29 cellular contexts compared by ENCODE assay signal in the genomic region with DNA sequence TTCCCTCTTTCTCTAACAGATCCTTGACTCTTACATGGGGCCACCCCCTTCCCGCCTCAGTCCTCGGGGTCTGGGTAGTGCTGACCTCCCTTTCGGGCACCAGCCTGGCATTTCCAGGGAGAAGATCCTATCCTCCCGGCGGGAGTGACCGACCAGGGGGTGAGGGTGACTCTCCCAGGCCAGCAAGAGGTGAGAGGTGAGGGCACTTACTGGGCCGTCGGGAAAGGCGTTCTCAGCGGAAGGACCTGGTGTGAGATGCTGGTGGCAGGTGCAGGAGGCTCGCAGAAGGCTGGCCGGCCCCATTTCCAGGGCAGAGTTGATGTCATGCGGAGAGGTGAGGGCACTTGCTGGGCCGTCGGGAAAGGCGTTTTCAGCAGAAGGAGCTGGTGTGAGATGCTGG. TPM values are rescaled to one million over a fixed set of nuclear protein-coding genes. Genes with fewer than 3 reads are reported as not detected.
A peak's percentile ranks its signal among the peaks of the same experiment; 100 is the strongest.
DNase-seq lines count a peak whose midpoint lies in the region; ATAC-seq, FAIRE-seq and TF ChIP-seq lines count a peak whose summit lies in the region.
"Had no signal": no experiment of that assay in that cellular context is flagged by ENCODE, and none has a peak within 500 bp of the region (broad histone marks: within the 10 kb centered on the region; RNA-seq: fewer than 3 reads in every experiment).

No MANE protein-coding gene starts in this region.

- CTCF ChIA-PET in activated naive CD4-positive, alpha-beta T cell treated with anti-CD3 and anti-CD28 coated beads, Interleukin-2, amount 10 ng/mL, durations not matched to agents 7 days and 5 days (lab: Charles Lee) = no interaction called here

- peaks cover 47% of the 10 kb centered on the region for H3K27me3 Mint-ChIP-seq in activated naive CD4-positive, alpha-beta T cell treated with anti-CD3 and anti-CD28 coated beads, Interleukin-2, amount 10 ng/mL, durations not matched to agents 7 days and 5 days

- no peak overlapping the region for H2BK12ac ChIP-seq in neuronal stem cell (ENCODE audit: low read length)

- no peaks in the 10 kb centered on the region for H3K36me3 Mint-ChIP-seq in activated naive CD4-positive, alpha-beta T cell treated with anti-CD3 and anti-CD28 coated beads, Interleukin-2, amount 10 ng/mL, durations not matched to agents 7 days and 5 days
- H3K36me3 Mint-ChIP-seq: CD8-positive, alpha-beta T cell had no signal

- ATAC-seq in upper lobe of right lung (no peak), GM21367 (IDR thresholded peaks at IDR 0.05; ENCODE audit: unreplicated experiment) (no peak)
- ATAC-seq: CD8-positive, alpha-beta T cell; HCT116 had no signal

- WGBS in neuronal stem cell (ENCODE audit: extremely low coverage in 2 of 2, insufficient read length in 2 of 2, insufficient replicate concordance in 1 of 2), 2 donors = no CpG with 5 or more reads among the region's 16 CpGs

- H2BK15ac ChIP-seq in neuronal stem cell (ENCODE audit: low read length) = no peak overlapping the region

- H3K9me3 ChIP-seq in kidney (ENCODE audit: control insufficient read depth in 1 of 2, low read length in 2 of 2) = no peaks in the 10 kb centered on the region
- H3K9me3 ChIP-seq in neuronal stem cell (replicated peaks in 1 of 2; ENCODE audit: control insufficient read depth in 2 of 2, insufficient read depth in 1 of 2, low read depth in 1 of 2, low read length in 2 of 2) = peaks cover 0 to 2% of the 10 kb centered on the region in 2 donors
- no peaks in the 10 kb centered on the region for H3K9me3 ChIP-seq in upper lobe of right lung

- H2AFZ ChIP-seq in neuronal stem cell (ENCODE audit: low read length) = no peak overlapping the region
- H2AFZ ChIP-seq: PC-9 had no signal

- H3K4ac ChIP-seq in neuronal stem cell (ENCODE audit: low read length) = no peak overlapping the region

- H3K23ac ChIP-seq in neuronal stem cell (ENCODE audit: low read depth, low read length, poor library complexity) = peak overlapping the region; percentile 67

- H3K4me1 Mint-ChIP-seq in activated naive CD4-positive, alpha-beta T cell treated with anti-CD3 and anti-CD28 coated beads, Interleukin-2, amount 10 ng/mL, durations not matched to agents 7 days and 5 days = no peaks in the 10 kb centered on the region

- no peaks in the 10 kb centered on the region for H3K9me3 Mint-ChIP-seq in activated naive CD4-positive, alpha-beta T cell treated with anti-CD3 and anti-CD28 coated beads, Interleukin-2, amount 10 ng/mL, durations not matched to agents 7 days and 5 days
- H3K9me3 Mint-ChIP-seq: CD8-positive, alpha-beta T cell had no signal

- H4K91ac ChIP-seq in neuronal stem cell (ENCODE audit: low read depth, low read length, poor library complexity) = no peak overlapping the region

- peak overlapping the region; percentile 64 for H3K18ac ChIP-seq in neuronal stem cell (ENCODE audit: low read length)

- H2AK5ac ChIP-seq in neuronal stem cell (ENCODE audit: low read depth, low read length) = no peak overlapping the region

- no peaks in the 10 kb centered on the region for H3K79me1 ChIP-seq in neuronal stem cell (ENCODE audit: low read depth, low read length)

- H3K4me3 ChIP-seq in kidney (ENCODE audit: low read length in 2 of 2) (no peak overlapping the region), neuronal stem cell (ENCODE audit: low read length in 2 of 2) (no peak overlapping the region), upper lobe of right lung (no peak overlapping the region)
- H3K4me3 ChIP-seq: PC-9 had no signal

- H3K14ac ChIP-seq in neuronal stem cell (ENCODE audit: low read length) = no peak overlapping the region

- peak; percentile 13 for DNase-seq in activated naive CD4-positive, alpha-beta T cell treated with anti-CD3 and anti-CD28 coated beads, Interleukin-2, amount 10 ng/mL, durations not matched to agents 7 days and 5 days
- no peak for DNase-seq in activated naive CD4-positive, alpha-beta T cell treated with Interleukin-2 at 50 U/mL for 16 hours
- peak; percentile 66 for DNase-seq in kidney
- no peak for DNase-seq in neuronal stem cell (ENCODE audit: low spot score)
- peak; percentile 60 for DNase-seq in upper lobe of right lung
- DNase-seq in cerebellar cortex (ENCODE audit: low spot score) = no peak
- no peak for DNase-seq in activated T-cell treated with anti-CD3 and anti-CD28 coated beads, Interleukin-2, amount 50 U/mL, for 48 hours
- DNase-seq: AML-193; C1 segment of cervical spinal cord; Calu3; CD8-positive, alpha-beta T cell; GOT3; Karpas-422; NCI-H187 treated with DMSO at 0.1 percent for 48 hours; NCI-H2227 treated with DMSO at 0.1 percent for 48 hours; NCI-H510A; NCI-H748 treated with DMSO at 0.1 percent for 48 hours; PC-9; SHP77 treated with DMSO at 0.1 percent for 48 hours had no signal

- H3K4me3 Mint-ChIP-seq in activated naive CD4-positive, alpha-beta T cell treated with anti-CD3 and anti-CD28 coated beads, Interleukin-2, amount 10 ng/mL, durations not matched to agents 7 days and 5 days = no peak overlapping the region
- H3K4me3 Mint-ChIP-seq: CD8-positive, alpha-beta T cell had no signal

- no peak overlapping the region for H3K27ac Mint-ChIP-seq in activated naive CD4-positive, alpha-beta T cell treated with anti-CD3 and anti-CD28 coated beads, Interleukin-2, amount 10 ng/mL, durations not matched to agents 7 days and 5 days
- H3K27ac Mint-ChIP-seq: CD8-positive, alpha-beta T cell had no signal

- intact Hi-C loops in kidney (cut with DNase I) = no loop called here
- intact Hi-C loops in upper lobe of right lung (cut with DNase I) = no loop called here

- FAIRE-seq in kidney (lab: Jason Lieb, UNC) = no peak
- FAIRE-seq: G401.6, GM12892, GM18507 had no signal

- H3K4me1 ChIP-seq in kidney (ENCODE audit: control insufficient read depth in 1 of 2, insufficient read depth in 1 of 2, low read depth in 1 of 2, low read length in 2 of 2) = no peaks in the 10 kb centered on the region
- H3K4me1 ChIP-seq in neuronal stem cell (ENCODE audit: control insufficient read depth in 2 of 2, insufficient read depth in 1 of 2, low read depth in 1 of 2, low read length in 2 of 2) = no peaks in the 10 kb centered on the region
- H3K4me1 ChIP-seq in upper lobe of right lung = no peaks in the 10 kb centered on the region

- H3K27ac ChIP-seq in kidney (ENCODE audit: low read depth in 2 of 2, low read length in 2 of 2) (no peak overlapping the region), neuronal stem cell (replicated peaks; ENCODE audit: low read length) (no peak overlapping the region), upper lobe of right lung (no peak overlapping the region)
- H3K27ac ChIP-seq: PC-9, RWPE1 had no signal

- H3K9ac ChIP-seq in kidney (ENCODE audit: low read length in 2 of 2) (no peak overlapping the region), neuronal stem cell (ENCODE audit: low read depth, low read length, poor library complexity) (peak overlapping the region; percentile 3)

- no peaks in the 10 kb centered on the region for H3K36me3 ChIP-seq in kidney (ENCODE audit: control insufficient read depth in 1 of 2, insufficient read depth in 2 of 2, low read length in 2 of 2)
- H3K36me3 ChIP-seq in neuronal stem cell (replicated peaks in 1 of 2; ENCODE audit: control insufficient read depth in 2 of 2, insufficient read depth in 2 of 2, low read length in 2 of 2) = no peaks in the 10 kb centered on the region
- H3K36me3 ChIP-seq in upper lobe of right lung = no peaks in the 10 kb centered on the region

- TF ChIP-seq CTCF in kidney (IDR thresholded peaks at IDR 0.05; ENCODE audit: borderline replicate concordance, extremely low read depth, insufficient read depth) (no peak), upper lobe of right lung (IDR thresholded peaks at IDR 0.05) (no peak)

- H2BK120ac ChIP-seq in neuronal stem cell (ENCODE audit: low read depth, low read length) = no peak overlapping the region

- H4K8ac ChIP-seq in neuronal stem cell (ENCODE audit: low read depth, low read length) = no peak overlapping the region

- H2BK5ac ChIP-seq in neuronal stem cell (ENCODE audit: low read length) = no peak overlapping the region

- no peak overlapping the region for H3K4me2 ChIP-seq in neuronal stem cell (ENCODE audit: insufficient read depth, low read length, poor library complexity, severe bottlenecking)
- H3K4me2 ChIP-seq: PC-9 had no signal

- H3K27me3 ChIP-seq in neuronal stem cell (ENCODE audit: control insufficient read depth in 3 of 3, insufficient read depth in 3 of 3, low read depth in 1 of 3, low read length in 3 of 3) (peaks cover 12 to 25% (median 12%) of the 10 kb centered on the region in 3 experiments), upper lobe of right lung (peaks cover 24% of the 10 kb centered on the region)

RNA-seq across cellular contexts. Expression of gene FOXL3, which starts 4.2 kb away (rescaled TPM):
- not detected for total RNA-seq in kidney
- polyA plus RNA-seq in kidney (ENCODE audit: insufficient read depth, low read depth, low replicate concordance) = not detected
- polyA plus RNA-seq in neuronal stem cell (2013, experiment 1 of 2) = not detected
- not detected for polyA plus RNA-seq in neuronal stem cell (2013, experiment 2 of 2)
- not detected for total RNA-seq in upper lobe of right lung
- total RNA-seq: A172; Calu3; CD8-positive, alpha-beta T cell; Daoy; MCF 10A; PC-9 had no signal
- polyA plus RNA-seq: AG04450 had no signal

Comparison
In these comparisons a context has a peak if more than half of its experiments do, and no peak if none do; other contexts are left out.
1. DNase-seq: peak in activated naive CD4-positive, alpha-beta T cell treated with anti-CD3 and anti-CD28 coated beads, Interleukin-2, amount 10 ng/mL, durations not matched to agents 7 days and 5 days (single experiment), kidney (single experiment) and upper lobe of right lung (single experiment); none in activated naive CD4-positive, alpha-beta T cell treated with Interleukin-2 at 50 U/mL for 16 hours (single experiment), neuronal stem cell (single experiment), cerebellar cortex (single experiment) and activated T-cell treated with anti-CD3 and anti-CD28 coated beads, Interleukin-2, amount 50 U/mL, for 48 hours (0 of 2).